In the genomic region with DNA sequence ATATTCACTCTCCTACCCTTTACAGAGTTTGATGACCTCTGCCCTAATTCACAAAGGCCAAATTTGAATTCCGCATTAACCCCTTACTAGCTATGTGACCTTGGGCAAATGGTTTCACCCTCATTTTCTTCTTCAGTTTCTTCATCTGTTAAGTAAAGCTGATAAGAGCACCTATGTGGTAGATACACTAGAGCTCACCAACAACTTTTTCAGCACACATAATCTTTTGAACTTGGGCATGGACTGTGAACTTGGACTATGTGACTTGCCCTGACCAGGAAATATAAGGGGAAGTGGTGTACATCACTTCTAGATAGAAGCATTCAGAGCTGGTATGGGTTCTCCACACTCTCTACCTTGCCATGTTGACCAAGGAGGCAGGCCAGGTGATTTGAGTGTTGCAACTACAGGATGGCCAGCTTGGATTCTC, we compare ENCODE assay signal across 27 cellular contexts.
"Had no signal": no experiment of that assay in that cellular context is flagged by ENCODE, and none has a peak within 500 bp of the region (broad histone marks: within the 10 kb centered on the region; RNA-seq: fewer than 3 reads in every experiment).

No MANE protein-coding gene starts in this region.

- H3K27ac ChIP-seq: colonic mucosa, heart left ventricle, left ventricle myocardium inferior, neutrophil, ovary, sigmoid colon, vagina had no signal

- H3K36me3 Mint-ChIP-seq: natural killer cell treated with Interleukin-12 subunit alpha and Interleukin-12 subunit beta and Interleukin-15 and Interleukin-18, amount 100 ng/mL, for 72 hours had no signal

- H3K4me3 Mint-ChIP-seq: activated naive CD8-positive, alpha-beta T cell; activated T-cell treated with anti-CD3 and anti-CD28 coated beads, Interleukin-2, amount 50 U/mL, for 24 hours; central memory CD8-positive, alpha-beta T cell; endodermal cell; natural killer cell treated with Interleukin-12 subunit alpha and Interleukin-12 subunit beta and Interleukin-15 and Interleukin-18, amount 100 ng/mL, for 72 hours; stimulated activated naive B cell treated with anti-CD40 and anti-IgM and Interleukin-4, amounts not matched to agents 10 μg/mL and 1 μg/mL and 100 μg/mL, for 72 hours had no signal

- ATAC-seq: heart left ventricle; natural killer cell treated with Interleukin-12 subunit alpha and Interleukin-12 subunit beta and Interleukin-15 and Interleukin-18, amount 100 ng/mL, for 72 hours; stimulated activated naive B cell treated with anti-CD40 and anti-IgM and Interleukin-4, amounts not matched to agents 10 μg/mL and 1 μg/mL and 100 μg/mL, for 72 hours had no signal

- DNase-seq: activated CD8-positive, alpha-beta memory T cell treated with anti-CD3 and anti-CD28 coated beads for 24 hours; activated CD8-positive, alpha-beta memory T cell treated with anti-CD3 and anti-CD28 coated beads, Interleukin-2, amount 50 U/mL, for 4 hours; activated naive CD4-positive, alpha-beta T cell; activated T-cell treated with anti-CD3 and anti-CD28 coated beads, Interleukin-2, amount 50 U/mL, for 24 hours; adrenal gland; colonic mucosa; dorsolateral prefrontal cortex; endodermal cell; heart left ventricle; islet precursor cell; left ventricle myocardium inferior; mammary epithelial cell; midbrain; ovary; sigmoid colon; stimulated activated CD4-positive, alpha-beta T cell treated with anti-CD3 and anti-CD28 coated beads, Interleukin-2, amount 100 ng/mL, for 48 hours; stimulated activated CD8-positive, alpha-beta memory T cell treated with anti-CD3 and anti-CD28 coated beads, Interleukin-4, amount 100 ng/mL, for 48 hours; stimulated activated naive B cell treated with anti-CD40 and anti-IgM and Interleukin-4, amounts not matched to agents 10 μg/mL and 1 μg/mL and 100 μg/mL, for 72 hours; T-helper 9 cell; trophoblast cell had no signal

- H3K27me3 Mint-ChIP-seq: activated naive CD8-positive, alpha-beta T cell; activated T-cell treated with anti-CD3 and anti-CD28 coated beads, Interleukin-2, amount 50 U/mL, for 24 hours; central memory CD8-positive, alpha-beta T cell; stimulated activated naive B cell treated with anti-CD40 and anti-IgM and Interleukin-4, amounts not matched to agents 10 μg/mL and 1 μg/mL and 100 μg/mL, for 72 hours had no signal

- H3K4me1 ChIP-seq: sigmoid colon had no signal

- H3K4me3 ChIP-seq: adrenal gland, ascending aorta, colonic mucosa, dorsolateral prefrontal cortex, heart left ventricle, left ventricle myocardium inferior, ovary, sigmoid colon, vagina had no signal

- H3K4me1 Mint-ChIP-seq: central memory CD8-positive, alpha-beta T cell had no signal

- H3K27me3 ChIP-seq: adrenal gland, ascending aorta, colonic mucosa, dorsolateral prefrontal cortex, heart left ventricle, neutrophil, ovary, sigmoid colon, vagina had no signal

- H3K36me3 ChIP-seq: adrenal gland, ascending aorta, colonic mucosa, heart left ventricle, left ventricle myocardium inferior, neutrophil, ovary, sigmoid colon, vagina had no signal

- H3K9me3 ChIP-seq: adrenal gland, ascending aorta, colonic mucosa, neutrophil, ovary, sigmoid colon, vagina had no signal

- H3K9me3 Mint-ChIP-seq: activated T-helper 2 cell treated with anti-CD3 and anti-CD28 coated beads, Interferon-gamma antibody, Interleukin-2, Interleukin-4, amounts not matched to agents 10 μg/mL and 5 μg/mL and 100 μg/mL, durations not matched to agents 14 hours and 24 hours and 36 hours; natural killer cell treated with Interleukin-12 subunit alpha and Interleukin-12 subunit beta and Interleukin-15 and Interleukin-18, amount 100 ng/mL, for 72 hours had no signal

- H3K27ac Mint-ChIP-seq: activated naive CD8-positive, alpha-beta T cell; activated T-cell treated with anti-CD3 and anti-CD28 coated beads, Interleukin-2, amount 50 U/mL, for 24 hours; activated T-helper 2 cell treated with anti-CD3 and anti-CD28 coated beads, Interferon-gamma antibody, Interleukin-2, Interleukin-4, amounts not matched to agents 10 μg/mL and 5 μg/mL and 100 μg/mL, durations not matched to agents 14 hours and 24 hours and 36 hours; endodermal cell; natural killer cell treated with Interleukin-12 subunit alpha and Interleukin-12 subunit beta and Interleukin-15 and Interleukin-18, amount 100 ng/mL, for 72 hours; stimulated activated naive B cell treated with anti-CD40 and anti-IgM and Interleukin-4, amounts not matched to agents 10 μg/mL and 1 μg/mL and 100 μg/mL, for 72 hours had no signal
